1 cellular context compared by ENCODE assay signal in the genomic region with DNA sequence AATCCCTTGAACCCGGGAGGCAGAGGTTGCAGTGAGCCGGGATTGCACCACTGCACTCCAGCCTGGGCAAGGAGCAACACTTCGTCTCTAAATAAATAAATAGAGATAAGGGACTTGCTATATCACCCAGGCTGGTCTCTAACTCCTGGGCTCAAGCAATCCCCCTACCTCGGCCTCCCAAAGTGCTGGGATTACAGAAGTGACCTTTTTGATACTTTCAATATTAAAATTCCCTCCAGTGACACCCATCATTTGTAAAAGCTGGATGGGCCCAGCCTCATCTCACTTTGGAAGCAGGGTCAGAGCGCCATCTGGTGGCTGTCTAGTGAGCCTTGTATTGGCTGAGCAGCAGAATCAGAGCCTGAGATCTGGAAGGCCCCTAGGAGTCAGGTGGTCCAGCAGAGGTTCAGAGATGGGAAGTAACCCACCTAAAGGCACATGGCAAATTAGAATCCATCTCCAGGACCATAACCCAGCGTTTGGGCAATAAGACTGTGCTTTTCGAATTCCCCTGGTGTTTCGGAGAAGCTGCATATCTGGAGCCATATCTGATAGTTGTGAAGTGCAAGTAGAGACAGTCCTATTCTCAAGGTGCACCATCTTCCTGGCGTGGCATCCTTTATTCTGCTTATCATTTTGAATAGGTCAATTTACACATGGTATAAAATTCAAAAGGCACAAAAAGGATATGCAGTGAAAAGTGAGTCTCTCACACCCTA.
TF ChIP-seq lines count a peak whose summit lies in the region.

No MANE protein-coding gene starts in this region.

TF ChIP-seq in HepG2, 621 proteins besides CTCF, POLR2A, EP300 and RAD21 (continued from another document and continues in another):
- TF ChIP-seq ZSCAN25 (CRISPR knock-in tag; IDR thresholded peaks at IDR 0.05) = peak; percentile 34; the same call in 1 of the 2 replicates
- TF ChIP-seq HOXA3 (CRISPR knock-in tag; IDR thresholded peaks at IDR 0.05) = no peak
- TF ChIP-seq ZNF512B (CRISPR knock-in tag; IDR thresholded peaks at IDR 0.05; ENCODE audit: borderline replicate concordance) = no peak
- TF ChIP-seq FOSL2 (CRISPR knock-in tag; IDR thresholded peaks at IDR 0.05) = 0 out of 2 replicates have a peak, but pooled peaks have one; percentile 19
- 0 out of 2 replicates have a peak, but pooled peaks have one; percentile 34 for TF ChIP-seq MIXL1 (CRISPR knock-in tag; IDR thresholded peaks at IDR 0.05)
- no peak for TF ChIP-seq HOXA9 (CRISPR knock-in tag; IDR thresholded peaks at IDR 0.05; ENCODE audit: borderline replicate concordance)
- TF ChIP-seq CERS6 (CRISPR knock-in tag; IDR thresholded peaks at IDR 0.05) = no peak
- no peak for TF ChIP-seq GLI4 (CRISPR knock-in tag; IDR thresholded peaks at IDR 0.05; ENCODE audit: borderline replicate concordance)
- no peak for TF ChIP-seq SMARCE1 (IDR thresholded peaks at IDR 0.05; ENCODE audit: borderline replicate concordance)
- TF ChIP-seq ZNF607 (CRISPR knock-in tag; IDR thresholded peaks at IDR 0.05; ENCODE audit: borderline replicate concordance) = no peak
- TF ChIP-seq MAF1 (CRISPR knock-in tag; IDR thresholded peaks at IDR 0.05; ENCODE audit: borderline replicate concordance) = no peak
- no peak for TF ChIP-seq TCF7 (IDR thresholded peaks at IDR 0.05; ENCODE audit: low read depth)
- no peak for TF ChIP-seq PAX8 (CRISPR knock-in tag; IDR thresholded peaks at IDR 0.05; ENCODE audit: borderline replicate concordance)
- TF ChIP-seq ZNF143 (CRISPR knock-in tag; IDR thresholded peaks at IDR 0.05) = no peak
- TF ChIP-seq ZNF629 (CRISPR knock-in tag; conservative IDR thresholded peaks at IDR 0.05) = no peak
- no peak for TF ChIP-seq ATF2 (CRISPR knock-in tag; IDR thresholded peaks at IDR 0.05)
- TF ChIP-seq IRX3 (CRISPR knock-in tag; IDR thresholded peaks at IDR 0.05; ENCODE audit: borderline replicate concordance, low read depth) = no peak
- TF ChIP-seq, protein P1, sequence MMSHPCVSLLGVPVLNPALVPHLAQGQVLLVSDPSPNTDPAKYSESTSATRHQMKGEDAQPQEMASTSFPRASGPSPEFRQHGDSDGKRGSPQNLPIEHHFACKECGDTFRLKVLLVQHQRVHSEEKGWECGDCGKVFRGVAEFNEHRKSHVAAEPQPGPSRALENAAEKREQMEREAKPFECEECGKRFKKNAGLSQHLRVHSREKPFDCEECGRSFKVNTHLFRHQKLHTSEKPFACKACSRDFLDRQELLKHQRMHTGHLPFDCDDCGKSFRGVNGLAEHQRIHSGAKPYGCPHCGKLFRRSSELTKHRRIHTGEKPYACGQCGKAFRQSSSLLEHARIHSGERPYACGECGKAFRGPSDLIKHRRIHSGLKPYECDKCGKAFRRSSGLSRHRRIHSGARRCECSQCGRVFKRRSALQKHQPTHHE (CRISPR knock-in tag; IDR thresholded peaks at IDR 0.05; ENCODE audit: borderline replicate concordance) = no peak
- no peak for TF ChIP-seq PHF8 (CRISPR knock-in tag; IDR thresholded peaks at IDR 0.05)
- TF ChIP-seq KDM6A (CRISPR knock-in tag; IDR thresholded peaks at IDR 0.05; ENCODE audit: low read depth) = no peak
- TF ChIP-seq NONO (IDR thresholded peaks at IDR 0.05) = no peak
- TF ChIP-seq NONO (CRISPR knock-in tag; conservative IDR thresholded peaks at IDR 0.05) = no peak
- no peak for TF ChIP-seq ZNF276 (CRISPR knock-in tag; IDR thresholded peaks at IDR 0.05; ENCODE audit: low read depth)
- TF ChIP-seq SCMH1 (CRISPR knock-in tag; IDR thresholded peaks at IDR 0.05; ENCODE audit: borderline replicate concordance) = no peak
- no peak for TF ChIP-seq SYNCRIP (IDR thresholded peaks at IDR 0.05; ENCODE audit: insufficient read depth, low read depth, low read length)
- no peak for TF ChIP-seq ZNF329 (CRISPR knock-in tag; IDR thresholded peaks at IDR 0.05; ENCODE audit: low read depth)
- no peak for TF ChIP-seq ZNF563 (CRISPR knock-in tag; IDR thresholded peaks at IDR 0.05)
- no peak for TF ChIP-seq RBM39 (IDR thresholded peaks at IDR 0.05; ENCODE audit: low read depth, low read length, poor library complexity, severe bottlenecking)
- TF ChIP-seq ZBTB25 (CRISPR knock-in tag; IDR thresholded peaks at IDR 0.05) = 0 out of 2 replicates have a peak, but pooled peaks have one; percentile 28
- TF ChIP-seq ZNF354B (CRISPR knock-in tag; IDR thresholded peaks at IDR 0.05) = no peak
- TF ChIP-seq, protein P2, sequence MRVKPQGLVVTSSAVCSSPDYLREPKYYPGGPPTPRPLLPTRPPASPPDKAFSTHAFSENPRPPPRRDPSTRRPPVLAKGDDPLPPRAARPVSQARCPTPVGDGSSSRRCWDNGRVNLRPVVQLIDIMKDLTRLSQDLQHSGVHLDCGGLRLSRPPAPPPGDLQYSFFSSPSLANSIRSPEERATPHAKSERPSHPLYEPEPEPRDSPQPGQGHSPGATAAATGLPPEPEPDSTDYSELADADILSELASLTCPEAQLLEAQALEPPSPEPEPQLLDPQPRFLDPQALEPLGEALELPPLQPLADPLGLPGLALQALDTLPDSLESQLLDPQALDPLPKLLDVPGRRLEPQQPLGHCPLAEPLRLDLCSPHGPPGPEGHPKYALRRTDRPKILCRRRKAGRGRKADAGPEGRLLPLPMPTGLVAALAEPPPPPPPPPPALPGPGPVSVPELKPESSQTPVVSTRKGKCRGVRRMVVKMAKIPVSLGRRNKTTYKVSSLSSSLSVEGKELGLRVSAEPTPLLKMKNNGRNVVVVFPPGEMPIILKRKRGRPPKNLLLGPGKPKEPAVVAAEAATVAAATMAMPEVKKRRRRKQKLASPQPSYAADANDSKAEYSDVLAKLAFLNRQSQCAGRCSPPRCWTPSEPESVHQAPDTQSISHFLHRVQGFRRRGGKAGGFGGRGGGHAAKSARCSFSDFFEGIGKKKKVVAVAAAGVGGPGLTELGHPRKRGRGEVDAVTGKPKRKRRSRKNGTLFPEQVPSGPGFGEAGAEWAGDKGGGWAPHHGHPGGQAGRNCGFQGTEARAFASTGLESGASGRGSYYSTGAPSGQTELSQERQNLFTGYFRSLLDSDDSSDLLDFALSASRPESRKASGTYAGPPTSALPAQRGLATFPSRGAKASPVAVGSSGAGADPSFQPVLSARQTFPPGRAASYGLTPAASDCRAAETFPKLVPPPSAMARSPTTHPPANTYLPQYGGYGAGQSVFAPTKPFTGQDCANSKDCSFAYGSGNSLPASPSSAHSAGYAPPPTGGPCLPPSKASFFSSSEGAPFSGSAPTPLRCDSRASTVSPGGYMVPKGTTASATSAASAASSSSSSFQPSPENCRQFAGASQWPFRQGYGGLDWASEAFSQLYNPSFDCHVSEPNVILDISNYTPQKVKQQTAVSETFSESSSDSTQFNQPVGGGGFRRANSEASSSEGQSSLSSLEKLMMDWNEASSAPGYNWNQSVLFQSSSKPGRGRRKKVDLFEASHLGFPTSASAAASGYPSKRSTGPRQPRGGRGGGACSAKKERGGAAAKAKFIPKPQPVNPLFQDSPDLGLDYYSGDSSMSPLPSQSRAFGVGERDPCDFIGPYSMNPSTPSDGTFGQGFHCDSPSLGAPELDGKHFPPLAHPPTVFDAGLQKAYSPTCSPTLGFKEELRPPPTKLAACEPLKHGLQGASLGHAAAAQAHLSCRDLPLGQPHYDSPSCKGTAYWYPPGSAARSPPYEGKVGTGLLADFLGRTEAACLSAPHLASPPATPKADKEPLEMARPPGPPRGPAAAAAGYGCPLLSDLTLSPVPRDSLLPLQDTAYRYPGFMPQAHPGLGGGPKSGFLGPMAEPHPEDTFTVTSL (CRISPR knock-in tag; IDR thresholded peaks at IDR 0.05; ENCODE audit: borderline replicate concordance) = no peak
- no peak for TF ChIP-seq MBNL3 (CRISPR knock-in tag; conservative IDR thresholded peaks at IDR 0.05)
- 0 out of 2 replicates have a peak, but pooled peaks have one; percentile 18 for TF ChIP-seq HNF1B (CRISPR knock-in tag; IDR thresholded peaks at IDR 0.05)
